Comparison of ENCODE assay signal across 8 cellular contexts in the genomic region with DNA sequence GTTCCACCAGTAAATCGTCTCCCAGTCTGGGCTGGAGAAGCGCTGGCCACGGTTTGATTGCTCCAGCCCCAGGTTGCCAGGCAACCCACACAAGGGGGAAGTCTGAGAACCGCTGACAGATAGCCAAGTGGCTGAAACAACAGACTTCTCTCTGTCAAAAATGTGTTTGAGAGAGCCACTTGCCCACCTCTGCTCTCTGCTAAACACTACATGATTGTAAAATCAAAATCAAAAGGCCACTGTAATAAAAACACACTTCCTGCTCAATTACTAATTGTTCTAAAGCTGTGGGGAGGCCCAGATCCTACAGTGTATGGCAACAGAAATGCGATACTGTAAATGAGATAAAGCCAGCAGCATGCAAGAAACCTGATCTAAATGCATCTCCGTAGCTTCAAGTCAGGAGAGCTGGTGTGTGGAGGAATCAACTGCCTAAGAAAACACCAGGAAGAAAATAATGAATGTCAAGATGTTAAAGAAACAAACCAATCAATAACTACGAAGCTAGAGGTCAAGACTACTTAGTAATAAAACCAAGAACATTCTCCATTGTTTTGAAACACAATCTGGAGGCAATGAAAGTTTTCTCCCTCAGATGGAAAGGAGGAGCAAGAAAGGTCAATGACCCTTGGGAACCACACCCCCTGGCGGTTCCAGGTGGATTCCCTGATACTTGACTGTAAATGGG.
DNase-seq lines count a peak whose midpoint lies in the region; ATAC-seq and TF ChIP-seq lines count a peak whose summit lies in the region.

No MANE protein-coding gene starts in this region.

- peaks cover 6% of the 10 kb centered on the region for H3K4me1 Mint-ChIP-seq in Caco-2 (ENCODE audit: low read depth, unreplicated experiment)
- peaks cover 25% of the 10 kb centered on the region for H3K4me1 Mint-ChIP-seq in HFFc6 (ENCODE audit: low read depth)
- peaks cover 4% of the 10 kb centered on the region for H3K4me1 Mint-ChIP-seq in activated CD4-positive, alpha-beta memory T cell treated with anti-CD3 and anti-CD28 coated beads, Interleukin-2, amount 10 ng/mL, durations not matched to agents 7 days and 5 days

- H3K27ac ChIP-seq in brain microvascular endothelial cell (peak overlapping the region; percentile 82), iPS-18a (ENCODE audit: low read length) (peak overlapping the region; percentile 86), sigmoid colon (peak overlapping the region; percentile 60 to 80 (median 70))

- H3K27ac Mint-ChIP-seq in Caco-2 (ENCODE audit: unreplicated experiment) (no peak overlapping the region), HFFc6 (peak overlapping the region; percentile 84)
- no peak overlapping the region for H3K27ac Mint-ChIP-seq in activated CD4-positive, alpha-beta memory T cell treated with anti-CD3 and anti-CD28 coated beads, Interleukin-2, amount 10 ng/mL, durations not matched to agents 7 days and 5 days

- H3K9me3 Mint-ChIP-seq in Caco-2 (ENCODE audit: unreplicated experiment): no peaks in the 10 kb centered on the region
- no peaks in the 10 kb centered on the region for H3K9me3 Mint-ChIP-seq in HFFc6
- H3K9me3 Mint-ChIP-seq in activated CD4-positive, alpha-beta memory T cell treated with anti-CD3 and anti-CD28 coated beads, Interleukin-2, amount 10 ng/mL, durations not matched to agents 7 days and 5 days: no peaks in the 10 kb centered on the region

- no peak for TF ChIP-seq POLR2A in sigmoid colon (IDR thresholded peaks at IDR 0.05)

- H3K27me3 Mint-ChIP-seq in Caco-2 (ENCODE audit: insufficient read depth, unreplicated experiment) (no peaks in the 10 kb centered on the region), HFFc6 (ENCODE audit: insufficient read depth) (peaks cover 2% of the 10 kb centered on the region)
- H3K27me3 Mint-ChIP-seq in activated CD4-positive, alpha-beta memory T cell treated with anti-CD3 and anti-CD28 coated beads, Interleukin-2, amount 10 ng/mL, durations not matched to agents 7 days and 5 days: no peaks in the 10 kb centered on the region

- no peaks in the 10 kb centered on the region for H3K36me3 ChIP-seq in Caco-2 (ENCODE audit: control insufficient read depth, insufficient read depth, low read length)
- no peaks in the 10 kb centered on the region for H3K36me3 ChIP-seq in brain microvascular endothelial cell (replicated peaks)
- no peaks in the 10 kb centered on the region for H3K36me3 ChIP-seq in iPS-18a (ENCODE audit: control insufficient read depth, low read depth, low read length)
- no peaks in the 10 kb centered on the region for H3K36me3 ChIP-seq in sigmoid colon

- no peak for TF ChIP-seq EP300 in sigmoid colon (IDR thresholded peaks at IDR 0.05)

- CTCF ChIA-PET in Caco-2 (lab: Charles Lee): no interaction called here
- CTCF ChIA-PET in activated CD4-positive, alpha-beta memory T cell treated with anti-CD3 and anti-CD28 coated beads, Interleukin-2, amount 10 ng/mL, durations not matched to agents 7 days and 5 days (lab: Charles Lee): interaction anchor here (0.7 to 2.0 kb wide), 3 partner anchors 8 to 86 kb away, joined by 3 to 4 read pairs (median 3); no protein-coding TSS in a partner anchor

- in situ Hi-C loops in brain microvascular endothelial cell (cut with HindIII; ENCODE audit: low pct_ligation_motif_present, low sequenced_read_pairs): no loop called here

- POLR2A ChIA-PET in Caco-2 (lab: Charles Lee): no interaction called here
- POLR2A ChIA-PET in activated CD4-positive, alpha-beta memory T cell treated with anti-CD3 and anti-CD28 coated beads, Interleukin-2, amount 10 ng/mL, durations not matched to agents 7 days and 5 days (lab: Charles Lee): interaction anchor here (1.1 to 1.5 kb wide), 2 partner anchors 11 to 12 kb away, joined by 3 read pairs; no protein-coding TSS in a partner anchor

- H3K9ac ChIP-seq in iPS-18a (ENCODE audit: low read length): peak overlapping the region; percentile 55

- H3K27me3 ChIP-seq in Caco-2 (replicated peaks; ENCODE audit: control insufficient read depth, insufficient read depth, low read length) (no peaks in the 10 kb centered on the region), brain microvascular endothelial cell (replicated peaks) (no peaks in the 10 kb centered on the region), iPS-18a (ENCODE audit: control insufficient read depth, insufficient read depth, low read length) (no peaks in the 10 kb centered on the region), sigmoid colon (no peaks in the 10 kb centered on the region)

- no TSS peak for BruUV-seq in Caco-2 (replicated peaks; lab: Mats Ljungman, UMichigan)

- peaks cover 27% of the 10 kb centered on the region for H3K36me3 Mint-ChIP-seq in Caco-2 (ENCODE audit: insufficient read depth, unreplicated experiment)
- H3K36me3 Mint-ChIP-seq in HFFc6 (ENCODE audit: low read depth): peaks cover 6% of the 10 kb centered on the region
- H3K36me3 Mint-ChIP-seq in activated CD4-positive, alpha-beta memory T cell treated with anti-CD3 and anti-CD28 coated beads, Interleukin-2, amount 10 ng/mL, durations not matched to agents 7 days and 5 days (ENCODE audit: low read depth): peaks cover 1% of the 10 kb centered on the region

- TF ChIP-seq CTCF in Caco-2 (IDR thresholded peaks at IDR 0.05; ENCODE audit: insufficient read depth in 1 of 2, low read depth in 1 of 2, low read length in 1 of 2, severe bottlenecking in 1 of 2, unreplicated experiment in 1 of 2) (peak; percentile 7 to 38), HFFc6 (IDR thresholded peaks at IDR 0.05) (peak; percentile 51), brain microvascular endothelial cell (IDR thresholded peaks at IDR 0.05; ENCODE audit: low read depth, low read length, missing control alignments) (peak; percentile 43), sigmoid colon (IDR thresholded peaks at IDR 0.05) (no peak)

- H3K4me3 Mint-ChIP-seq in Caco-2 (ENCODE audit: unreplicated experiment): no peak overlapping the region
- H3K4me3 Mint-ChIP-seq in HFFc6: no peak overlapping the region; the same call in 1 of the 2 replicates
- H3K4me3 Mint-ChIP-seq in activated CD4-positive, alpha-beta memory T cell treated with anti-CD3 and anti-CD28 coated beads, Interleukin-2, amount 10 ng/mL, durations not matched to agents 7 days and 5 days: no peak overlapping the region

- no peaks in the 10 kb centered on the region for H3K4me1 ChIP-seq in Caco-2
- H3K4me1 ChIP-seq in iPS-18a (ENCODE audit: control insufficient read depth, low read depth, low read length): peaks cover 39% of the 10 kb centered on the region
- H3K4me1 ChIP-seq in sigmoid colon: peaks cover 0 to 57% (median 46%) of the 10 kb centered on the region in 4 donors

- intact Hi-C loops in Caco-2 (cut with micrococcal nuclease; ENCODE audit: unreplicated experiment) (no loop called here), sigmoid colon (cut with DNase I) (no loop called here)

- DNase-seq in Caco-2: peak in 1 of 2 experiments; percentile 24
- peak; percentile 64 for DNase-seq in HFFc6
- peak; percentile 99 for DNase-seq in NCI-H510A treated with DMSO at 0.1 percent for 48 hours (lab: John Stamatoyannopoulos, UW)
- DNase-seq in brain microvascular endothelial cell: peak; percentile 90
- peak; percentile 92 for DNase-seq in sigmoid colon
- DNase-seq in activated CD4-positive, alpha-beta memory T cell treated with anti-CD3 and anti-CD28 coated beads, Interleukin-2, amount 10 ng/mL, durations not matched to agents 7 days and 5 days: no peak

- H3K4me3 ChIP-seq in Caco-2 (ENCODE audit: low read depth, low read length) (no peak overlapping the region), brain microvascular endothelial cell (ENCODE audit: low read depth, low read length) (no peak overlapping the region), iPS-18a (ENCODE audit: low read length) (no peak overlapping the region), sigmoid colon (no peak overlapping the region)

- 15 to 32% methylated on average over 8 of the region's 8 CpGs for WGBS in sigmoid colon, 2 donors

- H3K9me3 ChIP-seq in Caco-2: no peaks in the 10 kb centered on the region
- no peaks in the 10 kb centered on the region for H3K9me3 ChIP-seq in iPS-18a (ENCODE audit: control insufficient read depth, low read depth, low read length)
- no peaks in the 10 kb centered on the region for H3K9me3 ChIP-seq in sigmoid colon

- no peak for ATAC-seq in GM21825 (IDR thresholded peaks at IDR 0.05; ENCODE audit: unreplicated experiment)

Comparison
In these comparisons a context has a peak if more than half of its experiments do, and no peak if none do; other contexts are left out.
1. CTCF ChIP-seq: peak in Caco-2 (2 of 2), HFFc6 (single experiment) and brain microvascular endothelial cell (single experiment); none in sigmoid colon (0 of 4).
2. Peak in every context shown above with its lines, with median percentiles within 50 percentile points of each other: H3K27ac ChIP-seq.